25 cellular contexts compared by ENCODE assay signal in the genomic region with DNA sequence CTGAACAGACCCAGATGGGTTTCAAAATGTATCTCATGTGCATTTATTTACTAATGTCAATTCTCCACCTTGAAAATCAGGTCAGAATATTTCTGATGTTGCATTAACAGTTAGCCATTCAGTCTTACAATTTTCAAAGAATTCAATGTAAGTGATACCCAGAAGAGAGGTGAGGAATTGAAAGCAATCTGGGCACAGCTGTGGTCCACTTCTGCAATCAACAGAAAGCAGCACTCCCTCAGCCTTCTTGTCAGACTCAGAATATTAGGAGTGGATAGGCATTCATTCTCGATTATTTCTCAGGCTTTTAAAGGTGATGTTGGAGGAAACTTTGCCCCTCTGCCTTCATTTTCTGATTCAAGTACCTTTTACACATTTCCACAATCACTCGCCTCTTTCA. TPM values are rescaled to one million over a fixed set of nuclear protein-coding genes. Genes with fewer than 3 reads are reported as not detected.
"Had no signal": no experiment of that assay in that cellular context is flagged by ENCODE, and none has a peak within 500 bp of the region (broad histone marks: within the 10 kb centered on the region; RNA-seq: fewer than 3 reads in every experiment).

No MANE protein-coding gene starts in this region.

- H3K27me3 ChIP-seq: neutrophil, sigmoid colon, stomach, transverse colon had no signal

- H3K36me3 Mint-ChIP-seq: naive thymus-derived CD8-positive, alpha-beta T cell; stimulated activated naive B cell treated with anti-CD40 and anti-IgM and Interleukin-4, amounts not matched to agents 10 μg/mL and 1 μg/mL and 100 μg/mL, for 72 hours had no signal

- H3K27ac ChIP-seq: heart right ventricle, neutrophil, sigmoid colon, skin epidermis, stomach, thoracic aorta, transverse colon had no signal

- H3K27ac Mint-ChIP-seq: naive thymus-derived CD8-positive, alpha-beta T cell; stimulated activated naive B cell treated with anti-CD40 and anti-IgM and Interleukin-4, amounts not matched to agents 10 μg/mL and 1 μg/mL and 100 μg/mL, for 72 hours had no signal

- FAIRE-seq: endometrium, frontal cortex had no signal

- H3K36me3 ChIP-seq: heart right ventricle, neutrophil, sigmoid colon, stomach, thoracic aorta, transverse colon had no signal

- H3K4me3 ChIP-seq: heart right ventricle, mucosa of descending colon, sigmoid colon, skin epidermis, stomach, thoracic aorta, transverse colon had no signal

- H3K4me1 Mint-ChIP-seq: stimulated activated naive B cell treated with anti-CD40 and anti-IgM and Interleukin-4, amounts not matched to agents 10 μg/mL and 1 μg/mL and 100 μg/mL, for 72 hours had no signal

- ATAC-seq: esophagus mucosa; heart right ventricle; left lobe of liver; mucosa of descending colon; naive thymus-derived CD8-positive, alpha-beta T cell had no signal

- DNase-seq: effector memory CD4-positive, alpha-beta T cell; heart right ventricle; hypothalamus; islet precursor cell; mammary epithelial cell; mucosa of descending colon; naive thymus-derived CD8-positive, alpha-beta T cell; sigmoid colon; stimulated activated CD4-positive, alpha-beta T cell treated with anti-CD3 and anti-CD28 coated beads, Interleukin-2, amount 100 ng/mL, for 24 hours; stimulated activated CD4-positive, alpha-beta T cell treated with anti-CD3 and anti-CD28 coated beads, Interleukin-4, amount 100 ng/mL, for 4 hours; stimulated activated naive B cell treated with anti-CD40 and anti-IgM and Interleukin-4, amounts not matched to agents 10 μg/mL and 1 μg/mL and 100 μg/mL, for 72 hours; stomach; substantia nigra; transverse colon had no signal

- H3K4me3 Mint-ChIP-seq: naive thymus-derived CD8-positive, alpha-beta T cell; stimulated activated naive B cell treated with anti-CD40 and anti-IgM and Interleukin-4, amounts not matched to agents 10 μg/mL and 1 μg/mL and 100 μg/mL, for 72 hours had no signal

- H3K9me3 ChIP-seq: heart right ventricle, mucosa of descending colon, neutrophil, sigmoid colon, stomach, thoracic aorta, transverse colon had no signal

- H3K9me3 Mint-ChIP-seq: stimulated activated naive B cell treated with anti-CD40 and anti-IgM and Interleukin-4, amounts not matched to agents 10 μg/mL and 1 μg/mL and 100 μg/mL, for 72 hours had no signal

- H3K4me1 ChIP-seq: heart right ventricle, sigmoid colon, stomach had no signal

RNA-seq across cellular contexts. Expression of a gene that starts 15.7 kb away (rescaled TPM):
- total RNA-seq: fibroblast of lung; frontal cortex; heart right ventricle; left lobe of liver; naive thymus-derived CD8-positive, alpha-beta T cell had no signal
- polyA plus RNA-seq: naive thymus-derived CD8-positive, alpha-beta T cell; neural cell had no signal

RNA-seq across cellular contexts. Expression of a gene that starts 42.1 kb away (rescaled TPM):
- total RNA-seq: esophagus mucosa; fibroblast of lung; left lobe of liver; mesenteric fat pad; mucosa of descending colon; naive thymus-derived CD8-positive, alpha-beta T cell; sigmoid colon; stomach; transverse colon; ureter had no signal
- polyA plus RNA-seq: naive thymus-derived CD8-positive, alpha-beta T cell had no signal
